8 cellular contexts compared by ENCODE assay signal in the genomic region with DNA sequence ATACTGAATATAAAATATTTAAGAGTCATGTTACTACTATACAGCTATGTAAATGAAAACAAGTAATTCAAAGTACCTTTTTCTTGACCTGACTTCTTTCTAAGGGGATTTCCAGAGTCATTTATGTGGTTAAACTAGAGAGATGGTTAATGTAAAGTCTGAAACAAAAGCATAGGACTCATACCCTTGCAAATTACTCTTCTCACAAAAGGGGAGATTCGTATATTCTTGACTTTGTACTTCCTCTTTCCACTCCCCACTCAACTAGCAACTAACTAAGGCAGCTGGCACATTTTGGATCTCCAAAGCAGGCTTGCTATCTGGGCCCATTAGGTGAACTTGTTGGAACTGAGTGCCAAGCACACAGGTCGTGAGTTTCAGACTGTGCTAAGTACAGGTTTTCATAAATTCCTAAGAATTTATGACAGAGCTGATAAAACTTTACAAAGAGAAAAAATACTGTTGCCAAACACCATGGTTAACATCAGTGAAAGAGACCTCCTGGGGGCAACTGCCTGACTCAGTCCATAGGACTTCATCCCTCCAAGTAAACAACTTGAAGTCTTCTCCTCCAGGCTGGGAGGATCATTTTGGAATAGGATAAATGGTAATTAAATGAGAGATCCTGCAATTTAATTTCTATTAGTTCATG.
A peak's percentile ranks its signal among the peaks of the same experiment; 100 is the strongest.
DNase-seq lines count a peak whose midpoint lies in the region; ATAC-seq and TF ChIP-seq lines count a peak whose summit lies in the region.

No MANE protein-coding gene starts in this region.

- no peak overlapping the region for H3K27ac ChIP-seq in endodermal cell (ENCODE audit: low read depth, low read length)

- H3K36me3 ChIP-seq in Caco-2 (ENCODE audit: control insufficient read depth, insufficient read depth, low read length) (no peaks in the 10 kb centered on the region), endodermal cell (ENCODE audit: control insufficient read depth, insufficient read depth, low read length) (no peaks in the 10 kb centered on the region)

- H3K9me3 Mint-ChIP-seq in naive B cell (peaks cover 0 to 2% (median 0%) of the 10 kb centered on the region in 7 donors), Caco-2 (ENCODE audit: unreplicated experiment) (peaks cover 10% of the 10 kb centered on the region), endodermal cell (peaks cover 2% of the 10 kb centered on the region)

- POLR2A ChIA-PET in Caco-2 (lab: Charles Lee), result no interaction called here

- TF ChIP-seq CTCF in Caco-2 (IDR thresholded peaks at IDR 0.05; ENCODE audit: insufficient read depth in 1 of 2, low read depth in 1 of 2, low read length in 1 of 2, severe bottlenecking in 1 of 2, unreplicated experiment in 1 of 2), result no peak
- TF ChIP-seq CTCF in endodermal cell (conservative IDR thresholded peaks at IDR 0.05), result no peak

- H3K9me3 ChIP-seq in Caco-2, result 0 out of 2 replicates have a peak, but pooled peaks cover 3% of the 10 kb centered on the region
- H3K9me3 ChIP-seq in endodermal cell (ENCODE audit: control insufficient read depth, low read length), result peaks cover 5% of the 10 kb centered on the region

- no TSS peak for BruUV-seq in Caco-2 (replicated peaks; lab: Mats Ljungman, UMichigan)

- peak; percentile 62 for DNase-seq in NAMALWA (ENCODE audit: low spot score)
- peak; percentile 0 for DNase-seq in naive B cell
- no peak for DNase-seq in Caco-2
- no peak for DNase-seq in endodermal cell
- no peak for DNase-seq in GDM1 (lab: John Stamatoyannopoulos, UW)
- DNase-seq in stimulated activated CD8-positive, alpha-beta memory T cell treated with anti-CD3 and anti-CD28 coated beads, Interleukin-4, amount 100 ng/mL, for 48 hours, result no peak

- H3K27ac Mint-ChIP-seq in naive B cell (peak overlapping the region in 1 of 6 donors; percentile 4), Caco-2 (ENCODE audit: unreplicated experiment) (no peak overlapping the region), endodermal cell (no peak overlapping the region)

- CTCF ChIA-PET in Caco-2 (lab: Charles Lee), result no interaction called here

- no peaks in the 10 kb centered on the region for H3K27me3 ChIP-seq in Caco-2 (replicated peaks; ENCODE audit: control insufficient read depth, insufficient read depth, low read length)
- H3K27me3 ChIP-seq in endodermal cell (ENCODE audit: control insufficient read depth, insufficient read depth, low read length, poor library complexity, severe bottlenecking), result no peaks in the 10 kb centered on the region

- H3K4me3 Mint-ChIP-seq in naive B cell (peak overlapping the region in 1 of 8 donors; percentile 30), Caco-2 (ENCODE audit: unreplicated experiment) (no peak overlapping the region), endodermal cell (no peak overlapping the region)

- peaks cover 9 to 15% (median 13%) of the 10 kb centered on the region in 3 donors for H3K4me1 Mint-ChIP-seq in naive B cell
- no peaks in the 10 kb centered on the region for H3K4me1 Mint-ChIP-seq in Caco-2 (ENCODE audit: low read depth, unreplicated experiment)
- peaks cover 6% of the 10 kb centered on the region for H3K4me1 Mint-ChIP-seq in endodermal cell

- intact Hi-C loops in Caco-2 (cut with micrococcal nuclease; ENCODE audit: unreplicated experiment), result no loop called here

- H3K4me1 ChIP-seq in Caco-2, result no peaks in the 10 kb centered on the region
- no peaks in the 10 kb centered on the region for H3K4me1 ChIP-seq in endodermal cell (ENCODE audit: control insufficient read depth, insufficient read depth, low read length)

- H3K36me3 Mint-ChIP-seq in naive B cell, result no peaks in the 10 kb centered on the region
- no peaks in the 10 kb centered on the region for H3K36me3 Mint-ChIP-seq in Caco-2 (ENCODE audit: insufficient read depth, unreplicated experiment)
- H3K36me3 Mint-ChIP-seq in endodermal cell (ENCODE audit: low read depth), result no peaks in the 10 kb centered on the region

- H3K27me3 Mint-ChIP-seq in naive B cell, result no peaks in the 10 kb centered on the region
- no peaks in the 10 kb centered on the region for H3K27me3 Mint-ChIP-seq in Caco-2 (ENCODE audit: insufficient read depth, unreplicated experiment)
- no peaks in the 10 kb centered on the region for H3K27me3 Mint-ChIP-seq in endodermal cell (ENCODE audit: insufficient read depth)

- ATAC-seq in GM18873 (IDR thresholded peaks at IDR 0.05; ENCODE audit: low FRiP score, unreplicated experiment), result peak; percentile 100
- peak; percentile 98 for ATAC-seq in HG02763 (IDR thresholded peaks at IDR 0.05; ENCODE audit: unreplicated experiment)
- ATAC-seq in naive B cell (ENCODE audit: low read depth in 2 of 2), result peak; percentile 66 to 69

- 71 to 100% methylated on average over 1 to 2 of the region's 2 CpGs for WGBS in endodermal cell (ENCODE audit: insufficient coverage in 1 of 2, insufficient read length in 1 of 2), 2 experiments

- H3K4me3 ChIP-seq in Caco-2 (ENCODE audit: low read depth, low read length), result no peak overlapping the region
- H3K4me3 ChIP-seq in endodermal cell (ENCODE audit: low read length), result no peak overlapping the region

- no peak overlapping the region for H3K9ac ChIP-seq in endodermal cell (ENCODE audit: extremely low read depth, low read length, poor library complexity, severe bottlenecking)

Comparison
In these comparisons a context has a peak if more than half of its experiments do, and no peak if none do; other contexts are left out.
1. DNase-seq: peak in NAMALWA (single experiment) and naive B cell (single experiment); none in Caco-2 (0 of 2), endodermal cell (single experiment), GDM1 (single experiment) and stimulated activated CD8-positive, alpha-beta memory T cell treated with anti-CD3 and anti-CD28 coated beads, Interleukin-4, amount 100 ng/mL, for 48 hours (single experiment).
2. Peak in every context shown above with its lines, with median percentiles within 50 percentile points of each other: ATAC-seq.